In the genomic region with DNA sequence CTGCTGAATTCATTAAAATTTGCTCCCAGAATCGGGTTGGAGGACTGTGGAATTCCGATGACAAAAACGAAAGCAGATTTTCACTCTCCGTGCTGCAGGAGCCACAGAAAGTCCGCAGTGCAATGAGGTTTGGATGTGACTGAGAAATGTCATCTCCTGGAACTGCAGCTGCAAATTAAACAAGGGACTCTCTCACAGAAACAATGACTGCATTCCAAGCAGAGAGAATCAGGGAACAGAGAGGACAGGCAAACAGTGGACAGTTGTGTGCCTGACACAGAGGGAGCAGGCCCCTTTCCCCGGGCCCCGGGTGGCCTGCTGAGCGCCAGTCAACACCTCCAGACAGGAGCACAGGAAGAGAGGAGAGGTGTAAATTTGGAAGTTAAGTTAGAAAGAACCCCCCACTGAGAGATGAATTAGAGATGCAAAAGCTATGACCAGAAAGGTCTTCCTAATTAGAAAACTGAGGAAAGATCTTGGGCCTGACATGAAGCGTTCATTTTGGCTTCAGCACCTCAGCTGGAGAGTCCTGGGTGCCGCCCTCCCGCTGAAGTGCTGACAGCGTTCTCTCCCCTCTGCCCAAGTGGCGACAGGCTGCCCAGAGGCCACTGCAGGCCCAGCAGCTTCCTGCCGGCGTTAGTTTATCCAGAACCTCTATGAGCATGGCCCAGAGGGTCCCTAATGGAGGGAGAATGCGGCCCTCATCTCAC, we compare ENCODE assay signal across 12 cellular contexts.
DNase-seq lines count a peak whose midpoint lies in the region; ATAC-seq and TF ChIP-seq lines count a peak whose summit lies in the region.
"Had no signal": no experiment of that assay in that cellular context is flagged by ENCODE, and none has a peak within 500 bp of the region (broad histone marks: within the 10 kb centered on the region; RNA-seq: fewer than 3 reads in every experiment).

No MANE protein-coding gene starts in this region.

- ATAC-seq in GM18909 (IDR thresholded peaks at IDR 0.05; ENCODE audit: poor library complexity, unreplicated experiment) (no peak), GM21786 (IDR thresholded peaks at IDR 0.05; ENCODE audit: unreplicated experiment) (no peak), HG02970 (IDR thresholded peaks at IDR 0.05; ENCODE audit: low FRiP score, unreplicated experiment) (no peak)
- ATAC-seq: esophagus mucosa had no signal

- intact Hi-C loops in sigmoid colon (cut with DNase I): no loop called here
- intact Hi-C loops in lower leg skin (cut with DNase I; ENCODE audit: low total_unique reads): no loop called here

- WGBS in sigmoid colon, 2 donors: 51 to 67% methylated on average over 16 of the region's 16 CpGs
- WGBS in lower leg skin, 2 donors: 44 to 54% methylated on average over 16 of the region's 16 CpGs

- TF ChIP-seq CTCF in brain microvascular endothelial cell (IDR thresholded peaks at IDR 0.05; ENCODE audit: low read depth, low read length, missing control alignments) (no peak), sigmoid colon (IDR thresholded peaks at IDR 0.05) (no peak), lower leg skin (IDR thresholded peaks at IDR 0.05) (no peak)

- no peak for TF ChIP-seq EP300 in sigmoid colon (IDR thresholded peaks at IDR 0.05)

- no peak for TF ChIP-seq POLR2A in sigmoid colon (IDR thresholded peaks at IDR 0.05)
- no peak for TF ChIP-seq POLR2A in lower leg skin (IDR thresholded peaks at IDR 0.05)

- in situ Hi-C loops in brain microvascular endothelial cell (cut with HindIII; ENCODE audit: low pct_ligation_motif_present, low sequenced_read_pairs): no loop called here

- peaks cover 0 to 4% (median 0%) of the 10 kb centered on the region in 4 donors for H3K4me1 ChIP-seq in sigmoid colon
- H3K4me1 ChIP-seq: vagina had no signal

- H3K9me3 ChIP-seq in sigmoid colon: no peaks in the 10 kb centered on the region
- H3K9me3 ChIP-seq: vagina had no signal

- H3K27ac ChIP-seq in brain microvascular endothelial cell (no peak overlapping the region), sigmoid colon (peak overlapping the region in 2 of 4 donors; percentile 7 to 22)
- H3K27ac ChIP-seq: vagina had no signal

- H3K4me3 ChIP-seq in H7 (ENCODE audit: insufficient read depth, low read depth, low read length) (no peak overlapping the region), brain microvascular endothelial cell (ENCODE audit: low read depth, low read length) (peak overlapping the region; percentile 12), sigmoid colon (peak overlapping the region in 3 of 4 donors; percentile 10 to 33 (median 22)), lower leg skin (ENCODE audit: low read depth, poor library complexity, severe bottlenecking) (no peak overlapping the region)

- no peaks in the 10 kb centered on the region for H3K36me3 ChIP-seq in H7 (replicated peaks; ENCODE audit: control insufficient read depth, insufficient read depth, low read length)
- no peaks in the 10 kb centered on the region for H3K36me3 ChIP-seq in brain microvascular endothelial cell (replicated peaks)
- H3K36me3 ChIP-seq in sigmoid colon: no peaks in the 10 kb centered on the region
- H3K36me3 ChIP-seq: vagina had no signal

- DNase-seq in H7 (peak; percentile 45), brain microvascular endothelial cell (no peak), iPS-NIHi11 (ENCODE audit: low spot score) (peak; percentile 35), sigmoid colon (no peak), lower leg skin (ENCODE audit: low spot score in 2 of 2) (no peak)
- DNase-seq: activated effector memory CD4-positive, alpha-beta T cell treated with Interleukin-2 at 50 U/mL for 16 hours; NCI-H1092 treated with DMSO at 0.1 percent for 48 hours had no signal

- no peaks in the 10 kb centered on the region for H3K27me3 ChIP-seq in H7 (ENCODE audit: control insufficient read depth, insufficient read depth, low read length)
- no peaks in the 10 kb centered on the region for H3K27me3 ChIP-seq in brain microvascular endothelial cell (replicated peaks)
- no peaks in the 10 kb centered on the region for H3K27me3 ChIP-seq in sigmoid colon
- H3K27me3 ChIP-seq: vagina had no signal

Comparison
In these comparisons a context has a peak if more than half of its experiments do, and no peak if none do; other contexts are left out.
1. DNase-seq: peak in H7 (single experiment) and iPS-NIHi11 (single experiment); none in brain microvascular endothelial cell (single experiment), sigmoid colon (single experiment) and lower leg skin (0 of 2).
2. H3K4me3 ChIP-seq: peak in brain microvascular endothelial cell (single experiment) and sigmoid colon (3 of 4); none in H7 (single experiment) and lower leg skin (single experiment).